In genomic region chr6:66128676-66129075, GRCh38 we compare ENCODE assay signal across 18 cellular contexts.
"Had no signal": no experiment of that assay in that cellular context is flagged by ENCODE, and none has a peak within 500 bp of the region (broad histone marks: within the 10 kb centered on the region; RNA-seq: fewer than 3 reads in every experiment).

No MANE protein-coding gene starts in this region.

- DNase-seq: cortex of kidney; effector memory CD8-positive, alpha-beta T cell; erythroblast; esophagus squamous epithelium; left cardiac atrium; left lung; mesenchymal stem cell; mucosa of descending colon; naive B cell; right lobe of liver; small intestine; stimulated activated CD4-positive, alpha-beta T cell treated with anti-CD3 and anti-CD28 coated beads, Interleukin-15, amount 100 ng/mL, for 24 hours; stimulated activated CD4-positive, alpha-beta T cell treated with anti-CD3 and anti-CD28 coated beads, Interleukin-2, amount 100 ng/mL, for 48 hours; stimulated activated naive B cell treated with anti-CD40 and anti-IgM and Interleukin-4, amounts not matched to agents 10 μg/mL and 1 μg/mL and 100 μg/mL, for 72 hours; upper lobe of left lung had no signal

- H3K9ac ChIP-seq: parathyroid adenoma had no signal

- H3K9me3 ChIP-seq: right lobe of liver, thoracic aorta had no signal

- H2AFZ ChIP-seq: parathyroid adenoma had no signal

- H3K4me1 ChIP-seq: esophagus squamous epithelium, left lung, parathyroid adenoma, right lobe of liver, tibial nerve, upper lobe of left lung had no signal

- H3K4me3 ChIP-seq: esophagus squamous epithelium, left lung, mucosa of descending colon, right lobe of liver, thoracic aorta, tibial nerve, upper lobe of left lung had no signal

- H3K27me3 ChIP-seq: esophagus squamous epithelium, left lung, right lobe of liver, tibial nerve, upper lobe of left lung had no signal

- H3K36me3 ChIP-seq: esophagus squamous epithelium, left lung, right lobe of liver, thoracic aorta, tibial nerve, upper lobe of left lung had no signal

- H3K27ac ChIP-seq: esophagus squamous epithelium, left lung, parathyroid adenoma, right lobe of liver, thoracic aorta, tibial nerve, upper lobe of left lung had no signal
